14 cellular contexts compared by ENCODE assay signal in genomic region chr6:57305112-57305511, GRCh38. TPM values are rescaled to one million over a fixed set of nuclear protein-coding genes. Genes with fewer than 3 reads are reported as not detected.
DNase-seq lines count a peak whose midpoint lies in the region; ATAC-seq and TF ChIP-seq lines count a peak whose summit lies in the region.
"Had no signal": no experiment of that assay in that cellular context is flagged by ENCODE, and none has a peak within 500 bp of the region (broad histone marks: within the 10 kb centered on the region; RNA-seq: fewer than 3 reads in every experiment).

No MANE protein-coding gene starts in this region.

- peaks cover 14% of the 10 kb centered on the region for H3F3A ChIP-seq in SK-N-SH (replicated peaks; ENCODE audit: insufficient read depth)

- no peak overlapping the region for H3K4me3 Mint-ChIP-seq in nephron progenitor cell
- H3K4me3 Mint-ChIP-seq: T-helper 17 cell had no signal

- DNase-seq in SK-N-SH (no peak), fibroblast of villous mesenchyme (ENCODE audit: low read depth) (peak; percentile 90), osteoblast (ENCODE audit: insufficient read length, low spot score, missing footprints) (no peak), nephron progenitor cell (no peak), COLO668 (lab: John Stamatoyannopoulos, UW; ENCODE audit: unreplicated experiment) (no peak)
- DNase-seq: activated effector memory CD4-positive, alpha-beta T cell treated with anti-CD3 and anti-CD28 coated beads, Interleukin-2, amount 50 U/mL, for 16 hours; mesendoderm; occipital lobe; Peyer's patch; substantia nigra; T-helper 17 cell had no signal

- H3K36me3 ChIP-seq in ACC112 (ENCODE audit: insufficient read depth, low read length) (no peaks in the 10 kb centered on the region), SK-N-SH (replicated peaks in 1 of 2; ENCODE audit: control insufficient read depth in 1 of 2, insufficient read depth in 2 of 2, low read length in 1 of 2) (no peaks in the 10 kb centered on the region), osteoblast (ENCODE audit: insufficient read depth, low read length) (no peaks in the 10 kb centered on the region)
- H3K36me3 ChIP-seq: Peyer's patch had no signal

- H3K9ac ChIP-seq in SK-N-SH: peak overlapping the region; percentile 54

- peaks cover 20% of the 10 kb centered on the region for H3K27me3 Mint-ChIP-seq in nephron progenitor cell (ENCODE audit: low read depth, poor library complexity)

- H3K9me2 ChIP-seq in SK-N-SH: no peaks in the 10 kb centered on the region

- POLR2A ChIA-PET in SK-N-SH (lab: Yijun Ruan, JAX): no interaction called here

- no peaks in the 10 kb centered on the region for H3K9me3 ChIP-seq in SK-N-SH
- H3K9me3 ChIP-seq in osteoblast (ENCODE audit: low read depth, low read length): no peaks in the 10 kb centered on the region
- H3K9me3 ChIP-seq: Peyer's patch had no signal

- no peaks in the 10 kb centered on the region for H3K4me1 Mint-ChIP-seq in nephron progenitor cell
- H3K4me1 Mint-ChIP-seq: T-helper 17 cell had no signal

- H4K20me1 ChIP-seq in SK-N-SH (ENCODE audit: insufficient read depth): no peaks in the 10 kb centered on the region
- no peaks in the 10 kb centered on the region for H4K20me1 ChIP-seq in osteoblast (ENCODE audit: insufficient read depth, low read length)

- TF ChIP-seq CTCF in SK-N-SH (IDR thresholded peaks at IDR 0.05): no peak
- TF ChIP-seq CTCF in fibroblast of villous mesenchyme (IDR thresholded peaks at IDR 0.05; ENCODE audit: insufficient read depth, low read depth, low read length): no peak
- no peak for TF ChIP-seq CTCF in osteoblast (IDR thresholded peaks at IDR 0.05; ENCODE audit: extremely low read depth, low read depth, low read length)
- no peak for TF ChIP-seq CTCF in nephron progenitor cell (IDR thresholded peaks at IDR 0.05)

- H2AFZ ChIP-seq in ACC112 (ENCODE audit: low read length, unreplicated experiment) (peak overlapping the region; percentile 90), SK-N-SH (ENCODE audit: low read depth) (peak overlapping the region; percentile 63; the same call in 1 of the 2 replicates), osteoblast (ENCODE audit: low read length) (no peak overlapping the region)

- H3K4me3 ChIP-seq in ACC112 (ENCODE audit: low read depth, low read length): peak overlapping the region; percentile 50
- H3K4me3 ChIP-seq in SK-N-SH (ENCODE audit: low read depth in 2 of 2, low read length in 1 of 2): no peak overlapping the region
- H3K4me3 ChIP-seq in fibroblast of villous mesenchyme (ENCODE audit: low read depth, low read length): no peak overlapping the region
- H3K4me3 ChIP-seq in osteoblast (ENCODE audit: insufficient read depth, low read length): no peak overlapping the region
- H3K4me3 ChIP-seq: Peyer's patch had no signal

- no peaks in the 10 kb centered on the region for H3K36me3 Mint-ChIP-seq in nephron progenitor cell (ENCODE audit: low read depth)

- H3K4me1 ChIP-seq in ACC112 (ENCODE audit: control insufficient read depth, insufficient read depth, low read length, unreplicated experiment) (peaks cover 22% of the 10 kb centered on the region), SK-N-SH (ENCODE audit: control insufficient read depth in 1 of 2, insufficient read depth in 2 of 2, low read depth in 1 of 2, low read length in 1 of 2) (peaks cover 3 to 31% of the 10 kb centered on the region in 2 experiments; a peak in 3 of 4 replicates), osteoblast (ENCODE audit: insufficient read depth, low read length) (peaks cover 39% of the 10 kb centered on the region)

- no peaks in the 10 kb centered on the region for H3K79me2 ChIP-seq in ACC112 (ENCODE audit: control insufficient read depth, insufficient read depth, low read length, unreplicated experiment)
- no peaks in the 10 kb centered on the region for H3K79me2 ChIP-seq in SK-N-SH (ENCODE audit: insufficient read depth)
- no peaks in the 10 kb centered on the region for H3K79me2 ChIP-seq in osteoblast (ENCODE audit: insufficient read depth, low read length)

- no peak overlapping the region for H3K27ac Mint-ChIP-seq in nephron progenitor cell
- H3K27ac Mint-ChIP-seq: T-helper 17 cell had no signal

- TF ChIP-seq EP300 in SK-N-SH (IDR thresholded peaks at IDR 0.05; ENCODE audit: borderline replicate concordance in 1 of 2, low read depth in 1 of 2, low read length in 1 of 2): peak; percentile 65 to 70; a peak in 3 of 4 replicates

- ATAC-seq in GM21515 (IDR thresholded peaks at IDR 0.05; ENCODE audit: unreplicated experiment): no peak
- ATAC-seq in GM19324 (IDR thresholded peaks at IDR 0.05; ENCODE audit: low FRiP score, unreplicated experiment): no peak
- ATAC-seq: T-helper 17 cell had no signal

- WGBS in SK-N-SH (ENCODE audit: low lambda C conversion rate): 13% methylated on average over 3 of the region's 3 CpGs

- H3K27me3 ChIP-seq in ACC112 (ENCODE audit: insufficient read depth, low read length) (no peaks in the 10 kb centered on the region), SK-N-SH (ENCODE audit: insufficient read depth) (no peaks in the 10 kb centered on the region), osteoblast (ENCODE audit: insufficient read depth, low read length) (no peaks in the 10 kb centered on the region)
- H3K27me3 ChIP-seq: Peyer's patch had no signal

- peaks cover 5% of the 10 kb centered on the region for H3K9me3 Mint-ChIP-seq in nephron progenitor cell

- no peak for TF ChIP-seq RAD21 in SK-N-SH (IDR thresholded peaks at IDR 0.05; ENCODE audit: low read length)

- peak overlapping the region; percentile 53 for H3K4me2 ChIP-seq in SK-N-SH
- peak overlapping the region; percentile 17 for H3K4me2 ChIP-seq in osteoblast (ENCODE audit: insufficient read depth, low read length)

- H3K27ac ChIP-seq in ACC112 (ENCODE audit: low read depth, low read length): peak overlapping the region; percentile 17
- peak overlapping the region; percentile 87 to 91; a peak in 3 of 4 replicates for H3K27ac ChIP-seq in SK-N-SH (ENCODE audit: low read depth in 2 of 2, low read length in 1 of 2)
- peak overlapping the region; percentile 74 for H3K27ac ChIP-seq in osteoblast (ENCODE audit: low read depth, low read length)

- CTCF ChIA-PET in SK-N-SH (lab: Yijun Ruan, JAX): interaction anchor here (0.6 to 1.9 kb wide), 6 partner anchors 11 to 403 kb away, joined by 3 to 13 read pairs (median 4); partner anchors contain the start of gene PRIM2

TF ChIP-seq in SK-N-SH, 30 proteins besides CTCF, POLR2A, EP300 and RAD21:
- peak; percentile 83 for TF ChIP-seq PBX3 (IDR thresholded peaks at IDR 0.05)
- TF ChIP-seq SMC3 (IDR thresholded peaks at IDR 0.05; ENCODE audit: low read depth, low read length): no peak
- no peak for TF ChIP-seq FOSL2 (IDR thresholded peaks at IDR 0.05; ENCODE audit: borderline replicate concordance, low read depth)
- peak; percentile 36; the same call in 1 of the 2 replicates for TF ChIP-seq JUND (IDR thresholded peaks at IDR 0.05)
- no peak for TF ChIP-seq ELF1 (IDR thresholded peaks at IDR 0.05)
- no peak for TF ChIP-seq FOXM1 (IDR thresholded peaks at IDR 0.05; ENCODE audit: low read depth)
- 0 out of 2 replicates have a peak, but pooled peaks have one; percentile 41 for TF ChIP-seq POLR2AphosphoS5 (IDR thresholded peaks at IDR 0.05; ENCODE audit: low read depth, low read length)
- no peak for TF ChIP-seq IRF3 (IDR thresholded peaks at IDR 0.05; ENCODE audit: low read depth, low read length)
- no peak for TF ChIP-seq USF1 (IDR thresholded peaks at IDR 0.05; ENCODE audit: borderline replicate concordance, low read depth)
- TF ChIP-seq TEAD4 (IDR thresholded peaks at IDR 0.05; ENCODE audit: borderline replicate concordance, insufficient read depth): 0 out of 2 replicates have a peak, but pooled peaks have one; percentile 31
- no peak for TF ChIP-seq NRF1 (IDR thresholded peaks at IDR 0.05; ENCODE audit: low read depth, low read length)
- no peak for TF ChIP-seq TAF1 (IDR thresholded peaks at IDR 0.05; ENCODE audit: borderline replicate concordance, low read depth, low read length)
- TF ChIP-seq TCF12 (IDR thresholded peaks at IDR 0.05): peak; percentile 94
- TF ChIP-seq MAX (IDR thresholded peaks at IDR 0.05; ENCODE audit: low read depth): no peak
- no peak for TF ChIP-seq SIN3A (IDR thresholded peaks at IDR 0.05; ENCODE audit: borderline replicate concordance, low read depth, low read length)
- peak; percentile 41; the same call in 1 of the 2 replicates for TF ChIP-seq NFIC (IDR thresholded peaks at IDR 0.05; ENCODE audit: borderline replicate concordance)

RNA-seq across cellular contexts. Expression of gene PRIM2, which starts 12.3 kb away (rescaled TPM):
- 14.1 and 19.9 TPM in 2 replicates for polyA plus RNA-seq in SK-N-SH (2012; rRNA removed)
- 23.8 and 27.2 TPM in 2 replicates for polyA plus RNA-seq in SK-N-SH (2012; cell fraction: cytosol; rRNA removed)
- polyA plus RNA-seq in SK-N-SH (2012; cell fraction: nucleus; rRNA removed): 7.4 and 19.3 TPM in 2 replicates
- total RNA-seq in fibroblast of villous mesenchyme (33.8 and 51.0 TPM in 2 replicates), osteoblast (30.0 and 35.1 TPM in 2 replicates)

Comparison
In these comparisons a context has a peak if more than half of its experiments do, and no peak if none do; other contexts are left out.
1. H3K27ac ChIP-seq: peak in every context shown above with its lines; median percentile 89 in SK-N-SH; 74 in osteoblast; 17 in ACC112.